Comparison of ENCODE assay signal across 11 cellular contexts in the genomic region with DNA sequence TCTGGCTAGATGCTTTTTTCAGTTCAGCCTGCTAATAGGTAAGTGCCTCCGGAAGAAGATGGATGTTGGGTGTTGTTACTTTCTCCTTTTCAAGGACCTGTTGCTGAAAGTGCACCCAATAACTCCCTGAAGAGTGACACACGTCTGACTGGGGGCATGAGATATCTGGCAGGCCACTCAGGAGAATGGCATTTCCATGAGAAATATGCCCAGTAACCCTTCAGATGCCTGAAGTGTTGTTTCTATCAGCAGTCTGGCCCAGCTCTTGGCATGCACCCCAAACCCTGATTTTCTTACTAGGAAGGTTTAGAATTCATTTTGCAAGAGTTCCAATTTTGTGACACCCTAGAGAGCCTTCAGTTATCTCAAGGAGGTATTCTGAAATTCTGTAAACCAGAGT.
DNase-seq lines count a peak whose midpoint lies in the region; ATAC-seq, FAIRE-seq and TF ChIP-seq lines count a peak whose summit lies in the region.
"Had no signal": no experiment of that assay in that cellular context is flagged by ENCODE, and none has a peak within 500 bp of the region (broad histone marks: within the 10 kb centered on the region; RNA-seq: fewer than 3 reads in every experiment).

No MANE protein-coding gene starts in this region.

- POLR2A ChIA-PET in CD4-positive, alpha-beta T cell (lab: Charles Lee) = interaction anchor here (1.4 kb wide), 1 partner anchor 23 kb away, joined by 6 read pairs; no protein-coding TSS in a partner anchor

- H3K36me3 ChIP-seq in bronchial epithelial cell (ENCODE audit: control insufficient read depth, insufficient read depth, low read length) (no peaks in the 10 kb centered on the region), lower lobe of right lung (peaks cover 1% of the 10 kb centered on the region)

- no peak overlapping the region for H3K4me3 Mint-ChIP-seq in CD4-positive, alpha-beta T cell
- H3K4me3 Mint-ChIP-seq: activated naive CD8-positive, alpha-beta T cell; CD14-positive monocyte had no signal

- no peaks in the 10 kb centered on the region for H3K27me3 Mint-ChIP-seq in CD4-positive, alpha-beta T cell
- H3K27me3 Mint-ChIP-seq: activated naive CD8-positive, alpha-beta T cell had no signal

- H3K4me3 ChIP-seq in bronchial epithelial cell (ENCODE audit: low read depth, low read length) = no peak overlapping the region
- no peak overlapping the region for H3K4me3 ChIP-seq in lower lobe of right lung

- no peaks in the 10 kb centered on the region for H3K27me3 ChIP-seq in CD4-positive, alpha-beta T cell (ENCODE audit: control insufficient read depth, insufficient read depth, low read length)
- no peaks in the 10 kb centered on the region for H3K27me3 ChIP-seq in bronchial epithelial cell (ENCODE audit: control insufficient read depth, insufficient read depth, low read length)
- H3K27me3 ChIP-seq in lower lobe of right lung (ENCODE audit: low read depth) = no peaks in the 10 kb centered on the region

- H3K27ac Mint-ChIP-seq in CD4-positive, alpha-beta T cell = peak overlapping the region; percentile 82
- H3K27ac Mint-ChIP-seq: activated naive CD8-positive, alpha-beta T cell had no signal

- no peak for DNase-seq in CD4-positive, alpha-beta T cell
- DNase-seq in M059J (ENCODE audit: low read depth) (peak; percentile 92), bronchial epithelial cell (ENCODE audit: low read depth) (peak; percentile 80), lower lobe of right lung (no peak), NK-92 (lab: John Stamatoyannopoulos, UW; ENCODE audit: unreplicated experiment) (no peak), NCI-H446 (lab: John Stamatoyannopoulos, UW) (no peak), omental fat pad (ENCODE audit: low spot score) (no peak)
- DNase-seq: NCI-H1930 had no signal

- CTCF ChIA-PET in CD4-positive, alpha-beta T cell (lab: Charles Lee) = interaction anchor here (0.7 kb wide), 1 partner anchor 1536 kb away, joined by 3 read pairs; no protein-coding TSS in a partner anchor

- FAIRE-seq in bronchial epithelial cell (lab: Jason Lieb, UNC) = no peak

- H3K4me1 Mint-ChIP-seq in CD4-positive, alpha-beta T cell (ENCODE audit: low read depth) = peaks cover 70% of the 10 kb centered on the region

- no peak overlapping the region for H3K27ac ChIP-seq in CD4-positive, alpha-beta T cell (ENCODE audit: low read depth, low read length)
- H3K27ac ChIP-seq in lower lobe of right lung = peak overlapping the region; percentile 43

- no peak for TF ChIP-seq CTCF in CD4-positive, alpha-beta T cell (IDR thresholded peaks at IDR 0.05)
- TF ChIP-seq CTCF in bronchial epithelial cell (IDR thresholded peaks at IDR 0.05; ENCODE audit: insufficient read depth, low read length, severe bottlenecking) = no peak
- TF ChIP-seq CTCF in lower lobe of right lung (IDR thresholded peaks at IDR 0.05) = no peak
- no peak for TF ChIP-seq CTCF in omental fat pad (IDR thresholded peaks at IDR 0.05)

- intact Hi-C loops in CD4-positive, alpha-beta T cell (cut with DNase I, micrococcal nuclease) = no loop called here
- intact Hi-C loops in lower lobe of right lung (cut with DNase I) = no loop called here

- H3K9me3 Mint-ChIP-seq in CD4-positive, alpha-beta T cell = no peaks in the 10 kb centered on the region
- H3K9me3 Mint-ChIP-seq: CD14-positive monocyte had no signal

- H3K4me1 ChIP-seq in lower lobe of right lung = peaks cover 63% of the 10 kb centered on the region

- peaks cover 10% of the 10 kb centered on the region for H3K36me3 Mint-ChIP-seq in CD4-positive, alpha-beta T cell (ENCODE audit: low read depth)
- H3K36me3 Mint-ChIP-seq: activated naive CD8-positive, alpha-beta T cell had no signal

- no peaks in the 10 kb centered on the region for H3K9me3 ChIP-seq in CD4-positive, alpha-beta T cell (ENCODE audit: control insufficient read depth, low read length)
- no peaks in the 10 kb centered on the region for H3K9me3 ChIP-seq in lower lobe of right lung

- no peak for ATAC-seq in CD4-positive, alpha-beta T cell (ENCODE audit: poor library complexity)
- ATAC-seq in lower lobe of right lung (peak; percentile 55 to 67), HG03039 (IDR thresholded peaks at IDR 0.05; ENCODE audit: unreplicated experiment) (no peak), omental fat pad (ENCODE audit: low FRiP score) (no peak)

Comparison
In these comparisons a context has a peak if more than half of its experiments do, and no peak if none do; other contexts are left out.
1. ATAC-seq: peak in lower lobe of right lung (2 of 2); none in CD4-positive, alpha-beta T cell (single experiment), HG03039 (single experiment) and omental fat pad (single experiment).
2. DNase-seq: peak in M059J (single experiment) and bronchial epithelial cell (single experiment); none in CD4-positive, alpha-beta T cell (0 of 10), lower lobe of right lung (single experiment), NK-92 (single experiment), NCI-H446 (0 of 2) and omental fat pad (single experiment).